In genomic region chr2:155250800-155251199, GRCh38 we compare ENCODE assay signal across 8 cellular contexts.
DNase-seq lines count a peak whose midpoint lies in the region; ATAC-seq and TF ChIP-seq lines count a peak whose summit lies in the region.

No MANE protein-coding gene starts in this region.

- H3K4me1 Mint-ChIP-seq in T-cell: no peaks in the 10 kb centered on the region

- no peaks in the 10 kb centered on the region for H4K20me1 ChIP-seq in PC-9 (ENCODE audit: insufficient read depth)

- no peaks in the 10 kb centered on the region for H3K79me2 ChIP-seq in PC-9 (ENCODE audit: low read depth)
- H3K79me2 ChIP-seq in mesendoderm (ENCODE audit: control insufficient read depth, insufficient read depth, low read length): no peaks in the 10 kb centered on the region

- no peak overlapping the region for H3K18ac ChIP-seq in mesendoderm (ENCODE audit: low read length)

- peaks cover 0 to 6% (median 0%) of the 10 kb centered on the region in 3 donors for H3K9me3 Mint-ChIP-seq in T-cell

- H2AK5ac ChIP-seq in mesendoderm (ENCODE audit: low read length): no peak overlapping the region

- no peak overlapping the region for H2BK15ac ChIP-seq in mesendoderm (replicated peaks; ENCODE audit: low read depth)

- H2BK120ac ChIP-seq in mesendoderm (ENCODE audit: low read depth, low read length): no peak overlapping the region

- no peak overlapping the region for H3K4ac ChIP-seq in mesendoderm (ENCODE audit: low read depth, low read length)

- no peak overlapping the region for H3K4me3 ChIP-seq in PC-9
- H3K4me3 ChIP-seq in mesendoderm (ENCODE audit: low read length): no peak overlapping the region

- no peaks in the 10 kb centered on the region for H3K79me1 ChIP-seq in mesendoderm (ENCODE audit: low read length)

- no peak overlapping the region for H3K56ac ChIP-seq in mesendoderm (ENCODE audit: low read length)

- H3F3A ChIP-seq in PC-9 (ENCODE audit: insufficient read depth, low read depth): no peaks in the 10 kb centered on the region

- no CpG with 5 or more reads among the region's 2 CpGs for WGBS in mesendoderm (ENCODE audit: extremely low coverage, insufficient coverage, low lambda C conversion rate)

- no peak overlapping the region for H3K4me3 Mint-ChIP-seq in T-cell

- no peak overlapping the region for H4K5ac ChIP-seq in mesendoderm (ENCODE audit: low read length)

- H3K4me1 ChIP-seq in PC-9 (replicated peaks; ENCODE audit: insufficient read depth): no peaks in the 10 kb centered on the region
- H3K4me1 ChIP-seq in mesendoderm (ENCODE audit: control insufficient read depth, low read depth, low read length): no peaks in the 10 kb centered on the region

- H3K27me3 ChIP-seq in PC-9 (ENCODE audit: insufficient read depth, low read depth): no peaks in the 10 kb centered on the region
- no peaks in the 10 kb centered on the region for H3K27me3 ChIP-seq in mesendoderm (ENCODE audit: insufficient read depth, low read length, poor library complexity)

- no peak overlapping the region for H3K27ac ChIP-seq in PC-9
- H3K27ac ChIP-seq in mesendoderm (ENCODE audit: low read depth, low read length): no peak overlapping the region

- POLR2A ChIA-PET in PC-9 (lab: Charles Lee; ENCODE audit: unreplicated experiment): no interaction called here
- POLR2A ChIA-PET in T-cell (lab: Charles Lee): no interaction called here

- H3K9ac ChIP-seq in mesendoderm (ENCODE audit: low read length): no peak overlapping the region

- ATAC-seq in GM18868 (IDR thresholded peaks at IDR 0.05; ENCODE audit: unreplicated experiment): peak; percentile 92
- ATAC-seq in HG03066 (IDR thresholded peaks at IDR 0.05; ENCODE audit: low read depth, unreplicated experiment): peak; percentile 86
- no peak for ATAC-seq in HG03108 (IDR thresholded peaks at IDR 0.05; ENCODE audit: unreplicated experiment)
- no peak for ATAC-seq in T-cell (replicated peaks in 1 of 4)

- no TSS peak for BruUV-seq in PC-9 (replicated peaks; lab: Mats Ljungman, UMichigan)

- H3K9me3 ChIP-seq in PC-9 (ENCODE audit: insufficient read depth, low read depth): no peaks in the 10 kb centered on the region

- H3K36me3 Mint-ChIP-seq in T-cell: no peaks in the 10 kb centered on the region

- CTCF ChIA-PET in PC-9 (lab: Charles Lee) (no interaction called here), T-cell (lab: Charles Lee) (no interaction called here)

- H3K36me3 ChIP-seq in PC-9 (ENCODE audit: low read depth): no peaks in the 10 kb centered on the region
- no peaks in the 10 kb centered on the region for H3K36me3 ChIP-seq in mesendoderm (ENCODE audit: control insufficient read depth, insufficient read depth, low read length)

- no peak overlapping the region for H3K27ac Mint-ChIP-seq in T-cell

- no peak overlapping the region for H2BK5ac ChIP-seq in mesendoderm (ENCODE audit: low read length)

- intact Hi-C loops in PC-9 (cut with micrococcal nuclease; ENCODE audit: unreplicated experiment): no loop called here

- no peak overlapping the region for H3K23ac ChIP-seq in mesendoderm (ENCODE audit: low read length)

- DNase-seq in 8988T (peak; percentile 7), PC-9 (peak in 1 of 2 experiments; percentile 9), mesendoderm (peak; percentile 70), HK-2 (ENCODE audit: unreplicated experiment) (no peak), T-cell (no peak)

- H2AFZ ChIP-seq in PC-9: no peak overlapping the region

- H3K4me2 ChIP-seq in PC-9 (no peak overlapping the region), mesendoderm (ENCODE audit: low read length) (no peak overlapping the region)

- H3K27me3 Mint-ChIP-seq in T-cell: no peaks in the 10 kb centered on the region

- TF ChIP-seq CTCF in PC-9 (conservative IDR thresholded peaks at IDR 0.05): peak; percentile 50

- no peaks in the 10 kb centered on the region for H3K9me2 ChIP-seq in PC-9 (ENCODE audit: insufficient read depth)

- H4K8ac ChIP-seq in mesendoderm (ENCODE audit: low read depth, low read length): no peak overlapping the region

Comparison
In these comparisons a context has a peak if more than half of its experiments do, and no peak if none do; other contexts are left out.
1. DNase-seq: peak in 8988T (single experiment) and mesendoderm (single experiment); none in HK-2 (single experiment) and T-cell (0 of 34).
2. ATAC-seq: peak in GM18868 (single experiment) and HG03066 (single experiment); none in HG03108 (single experiment) and T-cell (0 of 4).